ENCODE assay signal across 11 cellular contexts in the genomic region with DNA sequence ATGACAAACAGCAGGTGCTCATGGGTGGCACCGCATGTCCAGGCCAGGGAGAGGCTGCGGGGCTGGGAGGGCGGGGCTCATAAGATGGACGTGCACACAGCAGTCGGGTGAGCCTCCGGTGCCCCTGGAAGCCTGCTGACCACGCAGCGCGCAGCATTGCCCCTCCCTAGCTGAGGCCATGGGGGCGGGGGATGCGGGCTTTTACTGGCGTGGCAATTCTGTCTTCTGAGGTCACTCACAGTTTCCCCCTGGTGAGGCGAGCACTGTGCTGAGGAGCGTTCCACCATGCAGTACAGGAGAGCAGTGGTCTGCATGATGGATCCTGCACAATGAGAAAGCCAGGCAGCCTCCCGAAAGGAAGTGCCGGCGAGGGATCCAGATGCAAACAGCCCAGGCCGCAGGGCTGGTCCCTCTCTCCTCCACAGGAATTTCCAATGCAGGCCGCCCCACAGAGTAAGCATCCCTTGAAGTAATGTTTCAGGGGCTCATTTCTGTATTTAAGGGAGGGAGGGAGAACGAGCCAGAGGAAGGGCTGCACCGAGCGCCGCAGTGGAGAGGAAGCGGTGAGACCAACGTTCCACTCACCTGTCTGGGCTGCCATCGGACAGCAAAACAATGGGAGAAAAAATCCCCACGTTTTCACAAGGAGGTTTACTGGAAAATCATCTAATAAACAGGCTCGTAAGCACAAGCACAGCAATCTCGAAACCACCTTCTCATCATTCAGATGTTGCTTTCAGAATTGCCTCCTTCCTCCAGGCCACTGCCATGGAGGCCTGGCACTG. TPM values are rescaled to one million over a fixed set of nuclear protein-coding genes. Genes with fewer than 3 reads are reported as not detected.
DNase-seq lines count a peak whose midpoint lies in the region; ATAC-seq, FAIRE-seq and TF ChIP-seq lines count a peak whose summit lies in the region.
"Had no signal": no experiment of that assay in that cellular context is flagged by ENCODE, and none has a peak within 500 bp of the region (broad histone marks: within the 10 kb centered on the region; RNA-seq: fewer than 3 reads in every experiment).

No MANE protein-coding gene starts in this region.

- H3K36me3 ChIP-seq in MG63, result no peaks in the 10 kb centered on the region

- no peak for FAIRE-seq in RCC 7860 (lab: Jason Lieb, UNC)

- CTCF ChIA-PET in activated CD4-positive, alpha-beta memory T cell treated with anti-CD3 and anti-CD28 coated beads, Interleukin-2, amount 10 ng/mL, durations not matched to agents 7 days and 5 days (lab: Charles Lee), result interaction anchor here (0.8 to 3.1 kb wide), 12 partner anchors 8 to 226 kb away, joined by 3 to 12 read pairs (median 3); no protein-coding TSS in a partner anchor

- no peak overlapping the region for H3K4me3 ChIP-seq in MG63

- POLR2A ChIA-PET in activated CD4-positive, alpha-beta memory T cell treated with anti-CD3 and anti-CD28 coated beads, Interleukin-2, amount 10 ng/mL, durations not matched to agents 7 days and 5 days (lab: Charles Lee), result interaction anchor here (0.7 to 4.6 kb wide), 18 partner anchors 12 to 101 kb away, joined by 3 to 110 read pairs (median 19); a partner anchor contains a TSS

- H3K4me3 Mint-ChIP-seq in activated CD4-positive, alpha-beta memory T cell treated with anti-CD3 and anti-CD28 coated beads, Interleukin-2, amount 10 ng/mL, durations not matched to agents 7 days and 5 days, result peak overlapping the region; percentile 64
- peak overlapping the region; percentile 73 for H3K4me3 Mint-ChIP-seq in activated naive CD8-positive, alpha-beta T cell treated with anti-CD3 and anti-CD28 coated beads, Interleukin-2, amount 50 U/mL, for 24 hours

- peaks cover 55% of the 10 kb centered on the region for H3K4me1 Mint-ChIP-seq in activated CD4-positive, alpha-beta memory T cell treated with anti-CD3 and anti-CD28 coated beads, Interleukin-2, amount 10 ng/mL, durations not matched to agents 7 days and 5 days
- H3K4me1 Mint-ChIP-seq in activated naive CD8-positive, alpha-beta T cell treated with anti-CD3 and anti-CD28 coated beads, Interleukin-2, amount 50 U/mL, for 24 hours, result peaks cover 51% of the 10 kb centered on the region

- H3K9me3 ChIP-seq in MG63, result no peaks in the 10 kb centered on the region

- DNase-seq in D341Med (ENCODE audit: low spot score), result peak; percentile 34
- peak; percentile 56 for DNase-seq in activated CD4-positive, alpha-beta memory T cell treated with anti-CD3 and anti-CD28 coated beads, Interleukin-2, amount 10 ng/mL, durations not matched to agents 7 days and 5 days
- DNase-seq in activated naive CD8-positive, alpha-beta T cell treated with anti-CD3 and anti-CD28 coated beads, Interleukin-2, amount 50 U/mL, for 24 hours, result peak; percentile 38
- DNase-seq in stimulated activated CD4-positive, alpha-beta T cell treated with anti-CD3 and anti-CD28 coated beads, TNF-alpha, amount 100 ng/mL, for 1 hour (ENCODE audit: low read depth in 3 of 3, low spot score in 1 of 3), result peak in 2 of 3 donors; percentile 10 to 39
- DNase-seq in MG63, result no peak
- no peak for DNase-seq in omental fat pad (ENCODE audit: low spot score)
- no peak for DNase-seq in NCI-H146 (lab: John Stamatoyannopoulos, UW)
- DNase-seq in RCC 7860 (ENCODE audit: low spot score), result no peak
- DNase-seq: C1 segment of cervical spinal cord, NCI-H1930, retina had no signal

- peaks cover 6% of the 10 kb centered on the region for H3K27me3 Mint-ChIP-seq in activated CD4-positive, alpha-beta memory T cell treated with anti-CD3 and anti-CD28 coated beads, Interleukin-2, amount 10 ng/mL, durations not matched to agents 7 days and 5 days
- H3K27me3 Mint-ChIP-seq in activated naive CD8-positive, alpha-beta T cell treated with anti-CD3 and anti-CD28 coated beads, Interleukin-2, amount 50 U/mL, for 24 hours, result peaks cover 4% of the 10 kb centered on the region

- peaks cover 5% of the 10 kb centered on the region for H3K9me3 Mint-ChIP-seq in activated CD4-positive, alpha-beta memory T cell treated with anti-CD3 and anti-CD28 coated beads, Interleukin-2, amount 10 ng/mL, durations not matched to agents 7 days and 5 days
- no peaks in the 10 kb centered on the region for H3K9me3 Mint-ChIP-seq in activated naive CD8-positive, alpha-beta T cell treated with anti-CD3 and anti-CD28 coated beads, Interleukin-2, amount 50 U/mL, for 24 hours

- peak overlapping the region; percentile 87 for H3K27ac Mint-ChIP-seq in activated CD4-positive, alpha-beta memory T cell treated with anti-CD3 and anti-CD28 coated beads, Interleukin-2, amount 10 ng/mL, durations not matched to agents 7 days and 5 days
- H3K27ac Mint-ChIP-seq in activated naive CD8-positive, alpha-beta T cell treated with anti-CD3 and anti-CD28 coated beads, Interleukin-2, amount 50 U/mL, for 24 hours, result peak overlapping the region; percentile 93

- peaks cover 6% of the 10 kb centered on the region for H3K36me3 Mint-ChIP-seq in activated CD4-positive, alpha-beta memory T cell treated with anti-CD3 and anti-CD28 coated beads, Interleukin-2, amount 10 ng/mL, durations not matched to agents 7 days and 5 days (ENCODE audit: low read depth)
- H3K36me3 Mint-ChIP-seq in activated naive CD8-positive, alpha-beta T cell treated with anti-CD3 and anti-CD28 coated beads, Interleukin-2, amount 50 U/mL, for 24 hours (ENCODE audit: low read depth), result peaks cover 3% of the 10 kb centered on the region

- TF ChIP-seq CTCF in omental fat pad (IDR thresholded peaks at IDR 0.05), result no peak

- no peaks in the 10 kb centered on the region for H3K27me3 ChIP-seq in MG63

- ATAC-seq in activated naive CD8-positive, alpha-beta T cell treated with anti-CD3 and anti-CD28 coated beads, Interleukin-2, amount 50 U/mL, for 24 hours, result peak; percentile 4
- no peak for ATAC-seq in omental fat pad (ENCODE audit: low FRiP score)

RNA-seq across cellular contexts. Expression of a gene that starts 56.0 kb away (rescaled TPM):
- 100 to 1,000 TPM; 171 to 178 TPM for total RNA-seq in activated CD4-positive, alpha-beta memory T cell treated with anti-CD3 and anti-CD28 coated beads, Interleukin-2, amount 10 ng/mL, durations not matched to agents 7 days and 5 days
- not detected in 2 replicates for total RNA-seq in MG63 (2014; rRNA removed; shearing (Covaris generic); ENCODE audit: low replicate concordance)
- total RNA-seq in omental fat pad, result 1 to 10 TPM; 3.5 to 5.8 (median 4.1) TPM

Comparison
In these comparisons a context has a peak if more than half of its experiments do, and no peak if none do; other contexts are left out.
1. DNase-seq: peak in D341Med (single experiment), activated CD4-positive, alpha-beta memory T cell treated with anti-CD3 and anti-CD28 coated beads, Interleukin-2, amount 10 ng/mL, durations not matched to agents 7 days and 5 days (single experiment), activated naive CD8-positive, alpha-beta T cell treated with anti-CD3 and anti-CD28 coated beads, Interleukin-2, amount 50 U/mL, for 24 hours (single experiment) and stimulated activated CD4-positive, alpha-beta T cell treated with anti-CD3 and anti-CD28 coated beads, TNF-alpha, amount 100 ng/mL, for 1 hour (2 of 3); none in MG63 (single experiment), omental fat pad (single experiment), NCI-H146 (single experiment) and RCC 7860 (single experiment).
2. RNA of a gene that starts 56.0 kb away (total RNA-seq): 171 to 178 TPM in activated CD4-positive, alpha-beta memory T cell treated with anti-CD3 and anti-CD28 coated beads, Interleukin-2, amount 10 ng/mL, durations not matched to agents 7 days and 5 days; 3.5 to 5.8 TPM in omental fat pad and not detected in MG63; every median in the first group is over 10 times any median in the second.